ENCODE assay signal across 9 cellular contexts in genomic region chr17:43401293-43401692, GRCh38. TPM values are rescaled to one million over a fixed set of nuclear protein-coding genes. Genes with fewer than 3 reads are reported as not detected.
DNase-seq lines count a peak whose midpoint lies in the region; ATAC-seq, FAIRE-seq and TF ChIP-seq lines count a peak whose summit lies in the region.
"Had no signal": no experiment of that assay in that cellular context is flagged by ENCODE, and none has a peak within 500 bp of the region (broad histone marks: within the 10 kb centered on the region; RNA-seq: fewer than 3 reads in every experiment).

No MANE protein-coding gene starts in this region.

- TF ChIP-seq CTCF in AG04450 (IDR thresholded peaks at IDR 0.05; ENCODE audit: low read depth, low read length) = no peak
- TF ChIP-seq CTCF in Peyer's patch (IDR thresholded peaks at IDR 0.05) = no peak

- no peaks in the 10 kb centered on the region; the same call in 1 of the 2 replicates for H3K9me3 ChIP-seq in AG04450 (ENCODE audit: control insufficient read depth, insufficient read depth, low read length)
- H3K9me3 ChIP-seq in Peyer's patch = no peaks in the 10 kb centered on the region

- no peaks in the 10 kb centered on the region for H3K27me3 ChIP-seq in AG04450 (ENCODE audit: control insufficient read depth, insufficient read depth, low read length)
- no peaks in the 10 kb centered on the region for H3K27me3 ChIP-seq in Peyer's patch

- CTCF ChIA-PET in AG04450 (lab: Charles Lee) = interaction anchor here (14.5 kb wide), 1 partner anchor 83 kb away, joined by 395 read pairs; the partner anchor contains the start of gene DHX8

- peaks cover 0 to 7% (median 0%) of the 10 kb centered on the region in 4 donors for H3K4me1 ChIP-seq in Peyer's patch

- no peak for ATAC-seq in HG02763 (IDR thresholded peaks at IDR 0.05; ENCODE audit: unreplicated experiment)
- ATAC-seq: left colon had no signal

- peak overlapping the region; percentile 74 for H3K4me3 ChIP-seq in AG04450 (ENCODE audit: low read depth, low read length)
- peak overlapping the region in 1 of 4 donors; percentile 71 for H3K4me3 ChIP-seq in Peyer's patch

- no peak for TF ChIP-seq POLR2A in Peyer's patch (IDR thresholded peaks at IDR 0.05)

- H3K27ac ChIP-seq in AG04450 (ENCODE audit: low read depth, low read length) = peak overlapping the region; percentile 52
- H3K27ac ChIP-seq in Peyer's patch = peak overlapping the region in 1 of 4 donors; percentile 68

- peak; percentile 93 for FAIRE-seq in HTR-8/SVneo (lab: Jason Lieb, UNC)

- DNase-seq in AG04450 (ENCODE audit: low read depth, low spot score) (peak; percentile 43), HTR-8/SVneo (ENCODE audit: insufficient read length, low spot score) (peak; percentile 73), dedifferentiated amniotic fluid mesenchymal stem cell (ENCODE audit: extremely low spot score) (peak; percentile 84), mucosa of gallbladder (ENCODE audit: low spot score) (peak; percentile 60), Peyer's patch (no peak), T-helper 9 cell (no peak)
- DNase-seq in activated T-cell treated with anti-CD3 and anti-CD28 coated beads, Interleukin-2, amount 50 U/mL, for 48 hours = no peak
- DNase-seq: left colon had no signal

- no peaks in the 10 kb centered on the region for H3K36me3 ChIP-seq in Peyer's patch

- POLR2A ChIA-PET in AG04450 (lab: Yijun Ruan, JAX) = interaction anchor here (0.5 to 1.4 kb wide), 7 partner anchors 15 to 82 kb away, joined by 3 to 10 read pairs (median 5); partner anchors contain the start of gene DHX8

RNA-seq across cellular contexts. Expression of gene ARL4D, which starts 2.5 kb away (rescaled TPM):
- polyA plus RNA-seq in AG04450 (2011; rRNA removed) = 15.0 and 16.5 TPM in 2 replicates
- 14.9 and 15.4 TPM in 2 replicates for polyA minus RNA-seq in AG04450 (2011; rRNA and poly(A)+ RNA removed)
- total RNA-seq in mucosa of gallbladder (16.4 TPM), Peyer's patch (1 to 10 TPM in 1 of 4 donors, under 1 TPM in 1, not detected in 2; 0.70 to 2.3 TPM)

Comparison
In these comparisons a context has a peak if more than half of its experiments do, and no peak if none do; other contexts are left out.
1. DNase-seq: peak in AG04450 (single experiment), HTR-8/SVneo (single experiment), dedifferentiated amniotic fluid mesenchymal stem cell (single experiment) and mucosa of gallbladder (single experiment); none in Peyer's patch (0 of 3), activated T-cell treated with anti-CD3 and anti-CD28 coated beads, Interleukin-2, amount 50 U/mL, for 48 hours (0 of 2) and T-helper 9 cell (single experiment).